8 cellular contexts compared by ENCODE assay signal in genomic region chr18:75858754-75859153, GRCh38.
"Had no signal": no experiment of that assay in that cellular context is flagged by ENCODE, and none has a peak within 500 bp of the region (broad histone marks: within the 10 kb centered on the region; RNA-seq: fewer than 3 reads in every experiment).

No MANE protein-coding gene starts in this region.

- H3K4me3 ChIP-seq: GM23248 had no signal

- DNase-seq: GM23248, GOT3, H9, HCEC 1CT, KBM-7 had no signal

- H3K9ac ChIP-seq: GM23248, KMS-11 had no signal

- H3K27ac ChIP-seq: GM23248, HL-60, KMS-11 had no signal

- H2AFZ ChIP-seq: GM23248 had no signal

- ATAC-seq: HepG2 had no signal

- H3K4me2 ChIP-seq: KMS-11 had no signal
